In genomic region chr2:54601339-54601738, GRCh38 we compare ENCODE assay signal across 14 cellular contexts.
A peak's percentile ranks its signal among the peaks of the same experiment; 100 is the strongest.
DNase-seq lines count a peak whose midpoint lies in the region; ATAC-seq and TF ChIP-seq lines count a peak whose summit lies in the region.
"Had no signal": no experiment of that assay in that cellular context is flagged by ENCODE, and none has a peak within 500 bp of the region (broad histone marks: within the 10 kb centered on the region; RNA-seq: fewer than 3 reads in every experiment).

No MANE protein-coding gene starts in this region.

- H3K4me1 ChIP-seq in tibial nerve, result peaks cover 0 to 100% (median 87%) of the 10 kb centered on the region in 4 donors
- H3K4me1 ChIP-seq in HAP-1, result no peaks in the 10 kb centered on the region

- peak overlapping the region; percentile 99 for H3K27ac Mint-ChIP-seq in activated naive CD4-positive, alpha-beta T cell treated with anti-CD3 and anti-CD28 coated beads, Interleukin-2, amount 50 U/mL, for 24 hours
- H3K27ac Mint-ChIP-seq in activated naive CD8-positive, alpha-beta T cell, result peak overlapping the region; percentile 96

- no peak for TF ChIP-seq CTCF in tibial nerve (IDR thresholded peaks at IDR 0.05)

- H3K9me3 Mint-ChIP-seq in activated naive CD4-positive, alpha-beta T cell treated with anti-CD3 and anti-CD28 coated beads, Interleukin-2, amount 50 U/mL, for 24 hours, result no peaks in the 10 kb centered on the region
- no peaks in the 10 kb centered on the region for H3K9me3 Mint-ChIP-seq in activated naive CD8-positive, alpha-beta T cell (ENCODE audit: low read depth)
- H3K9me3 Mint-ChIP-seq: natural killer cell had no signal

- peak; percentile 42 for ATAC-seq in left lobe of liver
- no peak for ATAC-seq in HG03565 (IDR thresholded peaks at IDR 0.05; ENCODE audit: unreplicated experiment)
- ATAC-seq: natural killer cell had no signal

- H3K4me3 ChIP-seq in tibial nerve, result no peak overlapping the region
- H3K4me3 ChIP-seq in HAP-1, result no peak overlapping the region

- no peak for TF ChIP-seq EP300 in tibial nerve (IDR thresholded peaks at IDR 0.05)

- H3K27me3 ChIP-seq in tibial nerve (no peaks in the 10 kb centered on the region), HAP-1 (ENCODE audit: low read depth) (no peaks in the 10 kb centered on the region)
- H3K27me3 ChIP-seq: BE2C had no signal

- in situ Hi-C loops in HAP-1 (cut with MboI; ENCODE audit: low sequenced_read_pairs), result no loop called here

- no peak overlapping the region for H3K4me3 Mint-ChIP-seq in activated naive CD4-positive, alpha-beta T cell treated with anti-CD3 and anti-CD28 coated beads, Interleukin-2, amount 50 U/mL, for 24 hours
- peak overlapping the region; percentile 20 for H3K4me3 Mint-ChIP-seq in activated naive CD8-positive, alpha-beta T cell
- H3K4me3 Mint-ChIP-seq: natural killer cell had no signal

- peaks cover 0 to 5% (median 0%) of the 10 kb centered on the region in 3 donors for H3K36me3 ChIP-seq in tibial nerve
- peaks cover 8% of the 10 kb centered on the region for H3K36me3 ChIP-seq in HAP-1 (replicated peaks)

- DNase-seq in activated naive CD4-positive, alpha-beta T cell treated with anti-CD3 and anti-CD28 coated beads, Interleukin-2, amount 50 U/mL, for 16 hours, result no peak
- DNase-seq in left lobe of liver (ENCODE audit: low spot score) (no peak), tibial nerve (ENCODE audit: low spot score in 2 of 2) (no peak), HAP-1 (ENCODE audit: low spot score in 2 of 2) (no peak), SK-N-DZ (ENCODE audit: low spot score) (no peak)
- DNase-seq: BE2C; caudate nucleus; natural killer cell; NCI-H187 treated with DMSO at 0.1 percent for 48 hours; stimulated activated CD4-positive, alpha-beta T cell treated with anti-CD3 and anti-CD28 coated beads, Interleukin-4, amount 100 ng/mL, for 24 hours had no signal

- H3K36me3 Mint-ChIP-seq in activated naive CD4-positive, alpha-beta T cell treated with anti-CD3 and anti-CD28 coated beads, Interleukin-2, amount 50 U/mL, for 24 hours, result peaks cover 7% of the 10 kb centered on the region
- H3K36me3 Mint-ChIP-seq in activated naive CD8-positive, alpha-beta T cell, result peaks cover 12% of the 10 kb centered on the region
- H3K36me3 Mint-ChIP-seq: natural killer cell had no signal

- no peak for TF ChIP-seq POLR2A in tibial nerve (IDR thresholded peaks at IDR 0.05)

- H3K9me3 ChIP-seq in tibial nerve (no peaks in the 10 kb centered on the region), HAP-1 (no peaks in the 10 kb centered on the region)
- H3K9me3 ChIP-seq: BE2C had no signal

- peaks cover 100% of the 10 kb centered on the region for H3K4me1 Mint-ChIP-seq in activated naive CD4-positive, alpha-beta T cell treated with anti-CD3 and anti-CD28 coated beads, Interleukin-2, amount 50 U/mL, for 24 hours
- H3K4me1 Mint-ChIP-seq in activated naive CD8-positive, alpha-beta T cell (ENCODE audit: low read depth), result peaks cover 100% of the 10 kb centered on the region

- H3K27me3 Mint-ChIP-seq in activated naive CD4-positive, alpha-beta T cell treated with anti-CD3 and anti-CD28 coated beads, Interleukin-2, amount 50 U/mL, for 24 hours, result no peaks in the 10 kb centered on the region
- H3K27me3 Mint-ChIP-seq in activated naive CD8-positive, alpha-beta T cell, result no peaks in the 10 kb centered on the region

- WGBS in tibial nerve, 2 donors, result 51 to 54% methylated on average over 2 of the region's 2 CpGs

- H3K27ac ChIP-seq in tibial nerve, result peak overlapping the region in 3 of 4 donors; percentile 44 to 78 (median 52)
- H3K27ac ChIP-seq: RWPE1 had no signal
